17 cellular contexts compared by ENCODE assay signal in genomic region chr1:2349821-2350220, GRCh38. TPM values are rescaled to one million over a fixed set of nuclear protein-coding genes. Genes with fewer than 3 reads are reported as not detected.
A peak's percentile ranks its signal among the peaks of the same experiment; 100 is the strongest.
DNase-seq lines count a peak whose midpoint lies in the region; ATAC-seq and TF ChIP-seq lines count a peak whose summit lies in the region.
"Had no signal": no experiment of that assay in that cellular context is flagged by ENCODE, and none has a peak within 500 bp of the region (broad histone marks: within the 10 kb centered on the region; RNA-seq: fewer than 3 reads in every experiment).

No MANE protein-coding gene starts in this region.

- DNase-seq in NCI-H82 (lab: John Stamatoyannopoulos, UW), result peak; percentile 26
- DNase-seq in NCI-H82 treated with DMSO at 0.1 percent for 48 hours (lab: John Stamatoyannopoulos, UW; ENCODE audit: unreplicated experiment), result no peak
- DNase-seq in NCI-H69 (lab: John Stamatoyannopoulos, UW), result peak; percentile 7
- DNase-seq in lower lobe of right lung, result peak; percentile 20
- peak; percentile 48 for DNase-seq in sigmoid colon
- no peak for DNase-seq in NOMO-1 (lab: John Stamatoyannopoulos, UW; ENCODE audit: unreplicated experiment in 2 of 2)
- DNase-seq in NCI-H748 (lab: John Stamatoyannopoulos, UW; ENCODE audit: unreplicated experiment), result no peak
- DNase-seq: Caco-2, H7, NCI-H1436 treated with DMSO at 0.1 percent for 48 hours, NCI-H2029, NCI-H2171 treated with DMSO at 0.1 percent for 48 hours, NCI-H510A had no signal

- no peak overlapping the region for H3K4me3 ChIP-seq in lower lobe of right lung
- H3K4me3 ChIP-seq in sigmoid colon, result no peak overlapping the region
- H3K4me3 ChIP-seq: SJSA1 had no signal

- no peak for TF ChIP-seq EP300 in sigmoid colon (IDR thresholded peaks at IDR 0.05)

- no peaks in the 10 kb centered on the region for H3K4me1 ChIP-seq in lower lobe of right lung
- H3K4me1 ChIP-seq in sigmoid colon, result peaks cover 0 to 13% (median 4%) of the 10 kb centered on the region in 4 donors
- H3K4me1 ChIP-seq: BE2C, Caco-2, SJSA1 had no signal

- ATAC-seq in lower lobe of right lung (no peak), GM21515 (IDR thresholded peaks at IDR 0.05; ENCODE audit: unreplicated experiment) (no peak)

- no peak overlapping the region for H3K27ac ChIP-seq in lower lobe of right lung
- H3K27ac ChIP-seq in sigmoid colon, result no peak overlapping the region
- H3K27ac ChIP-seq: HL-60, SJSA1 had no signal

- intact Hi-C loops in lower lobe of right lung (cut with DNase I), result no loop called here
- intact Hi-C loops in sigmoid colon (cut with DNase I), result no loop called here

- no peak for TF ChIP-seq POLR2A in sigmoid colon (IDR thresholded peaks at IDR 0.05)

- 88 to 89% methylated on average over 9 of the region's 9 CpGs for WGBS in sigmoid colon, 2 donors

- H3K9me3 ChIP-seq in lower lobe of right lung (no peaks in the 10 kb centered on the region), sigmoid colon (no peaks in the 10 kb centered on the region)
- H3K9me3 ChIP-seq: BE2C, Caco-2, SJSA1 had no signal

- H3K27me3 ChIP-seq in lower lobe of right lung (ENCODE audit: low read depth) (no peaks in the 10 kb centered on the region), sigmoid colon (no peaks in the 10 kb centered on the region)
- H3K27me3 ChIP-seq: BE2C, SJSA1 had no signal

- TF ChIP-seq CTCF in lower lobe of right lung (IDR thresholded peaks at IDR 0.05) (no peak), sigmoid colon (IDR thresholded peaks at IDR 0.05) (no peak)

- H3K36me3 ChIP-seq in lower lobe of right lung (no peaks in the 10 kb centered on the region), sigmoid colon (no peaks in the 10 kb centered on the region)
- H3K36me3 ChIP-seq: BE2C, SJSA1 had no signal

RNA-seq across cellular contexts. Expression of gene MORN1, which starts 41.5 kb away (rescaled TPM):
- total RNA-seq in lower lobe of right lung, result 13.4 TPM
- 1 to 10 TPM; 6.2 to 9.1 (median 6.7) TPM for total RNA-seq in sigmoid colon
- polyA plus RNA-seq in sigmoid colon, result 1 to 10 TPM; 2.4 to 9.1 (median 2.5) TPM

RNA-seq across cellular contexts. Expression of gene RER1, which starts 41.8 kb away (rescaled TPM):
- total RNA-seq in lower lobe of right lung (133 TPM), sigmoid colon (10 to 100 TPM; 49.0 to 56.2 (median 50.7) TPM)
- 100 to 1,000 TPM in 1 of 3 donors, 10 to 100 TPM in 2; 40.8 to 113 (median 52.2) TPM for polyA plus RNA-seq in sigmoid colon

Comparison
In these comparisons a context has a peak if more than half of its experiments do, and no peak if none do; other contexts are left out.
1. DNase-seq: peak in NCI-H82 (single experiment), NCI-H69 (single experiment), lower lobe of right lung (single experiment) and sigmoid colon (single experiment); none in NCI-H82 treated with DMSO at 0.1 percent for 48 hours (single experiment), NOMO-1 (0 of 2) and NCI-H748 (single experiment).